Comparison of ENCODE assay signal across 1 cellular context in genomic region chr5:157941616-157942015, GRCh38.
TF ChIP-seq lines count a peak whose summit lies in the region.

No MANE protein-coding gene starts in this region.

TF ChIP-seq in H1, 55 proteins besides CTCF, POLR2A, EP300 and RAD21 (continued from another document):
- TF ChIP-seq, protein P1, sequence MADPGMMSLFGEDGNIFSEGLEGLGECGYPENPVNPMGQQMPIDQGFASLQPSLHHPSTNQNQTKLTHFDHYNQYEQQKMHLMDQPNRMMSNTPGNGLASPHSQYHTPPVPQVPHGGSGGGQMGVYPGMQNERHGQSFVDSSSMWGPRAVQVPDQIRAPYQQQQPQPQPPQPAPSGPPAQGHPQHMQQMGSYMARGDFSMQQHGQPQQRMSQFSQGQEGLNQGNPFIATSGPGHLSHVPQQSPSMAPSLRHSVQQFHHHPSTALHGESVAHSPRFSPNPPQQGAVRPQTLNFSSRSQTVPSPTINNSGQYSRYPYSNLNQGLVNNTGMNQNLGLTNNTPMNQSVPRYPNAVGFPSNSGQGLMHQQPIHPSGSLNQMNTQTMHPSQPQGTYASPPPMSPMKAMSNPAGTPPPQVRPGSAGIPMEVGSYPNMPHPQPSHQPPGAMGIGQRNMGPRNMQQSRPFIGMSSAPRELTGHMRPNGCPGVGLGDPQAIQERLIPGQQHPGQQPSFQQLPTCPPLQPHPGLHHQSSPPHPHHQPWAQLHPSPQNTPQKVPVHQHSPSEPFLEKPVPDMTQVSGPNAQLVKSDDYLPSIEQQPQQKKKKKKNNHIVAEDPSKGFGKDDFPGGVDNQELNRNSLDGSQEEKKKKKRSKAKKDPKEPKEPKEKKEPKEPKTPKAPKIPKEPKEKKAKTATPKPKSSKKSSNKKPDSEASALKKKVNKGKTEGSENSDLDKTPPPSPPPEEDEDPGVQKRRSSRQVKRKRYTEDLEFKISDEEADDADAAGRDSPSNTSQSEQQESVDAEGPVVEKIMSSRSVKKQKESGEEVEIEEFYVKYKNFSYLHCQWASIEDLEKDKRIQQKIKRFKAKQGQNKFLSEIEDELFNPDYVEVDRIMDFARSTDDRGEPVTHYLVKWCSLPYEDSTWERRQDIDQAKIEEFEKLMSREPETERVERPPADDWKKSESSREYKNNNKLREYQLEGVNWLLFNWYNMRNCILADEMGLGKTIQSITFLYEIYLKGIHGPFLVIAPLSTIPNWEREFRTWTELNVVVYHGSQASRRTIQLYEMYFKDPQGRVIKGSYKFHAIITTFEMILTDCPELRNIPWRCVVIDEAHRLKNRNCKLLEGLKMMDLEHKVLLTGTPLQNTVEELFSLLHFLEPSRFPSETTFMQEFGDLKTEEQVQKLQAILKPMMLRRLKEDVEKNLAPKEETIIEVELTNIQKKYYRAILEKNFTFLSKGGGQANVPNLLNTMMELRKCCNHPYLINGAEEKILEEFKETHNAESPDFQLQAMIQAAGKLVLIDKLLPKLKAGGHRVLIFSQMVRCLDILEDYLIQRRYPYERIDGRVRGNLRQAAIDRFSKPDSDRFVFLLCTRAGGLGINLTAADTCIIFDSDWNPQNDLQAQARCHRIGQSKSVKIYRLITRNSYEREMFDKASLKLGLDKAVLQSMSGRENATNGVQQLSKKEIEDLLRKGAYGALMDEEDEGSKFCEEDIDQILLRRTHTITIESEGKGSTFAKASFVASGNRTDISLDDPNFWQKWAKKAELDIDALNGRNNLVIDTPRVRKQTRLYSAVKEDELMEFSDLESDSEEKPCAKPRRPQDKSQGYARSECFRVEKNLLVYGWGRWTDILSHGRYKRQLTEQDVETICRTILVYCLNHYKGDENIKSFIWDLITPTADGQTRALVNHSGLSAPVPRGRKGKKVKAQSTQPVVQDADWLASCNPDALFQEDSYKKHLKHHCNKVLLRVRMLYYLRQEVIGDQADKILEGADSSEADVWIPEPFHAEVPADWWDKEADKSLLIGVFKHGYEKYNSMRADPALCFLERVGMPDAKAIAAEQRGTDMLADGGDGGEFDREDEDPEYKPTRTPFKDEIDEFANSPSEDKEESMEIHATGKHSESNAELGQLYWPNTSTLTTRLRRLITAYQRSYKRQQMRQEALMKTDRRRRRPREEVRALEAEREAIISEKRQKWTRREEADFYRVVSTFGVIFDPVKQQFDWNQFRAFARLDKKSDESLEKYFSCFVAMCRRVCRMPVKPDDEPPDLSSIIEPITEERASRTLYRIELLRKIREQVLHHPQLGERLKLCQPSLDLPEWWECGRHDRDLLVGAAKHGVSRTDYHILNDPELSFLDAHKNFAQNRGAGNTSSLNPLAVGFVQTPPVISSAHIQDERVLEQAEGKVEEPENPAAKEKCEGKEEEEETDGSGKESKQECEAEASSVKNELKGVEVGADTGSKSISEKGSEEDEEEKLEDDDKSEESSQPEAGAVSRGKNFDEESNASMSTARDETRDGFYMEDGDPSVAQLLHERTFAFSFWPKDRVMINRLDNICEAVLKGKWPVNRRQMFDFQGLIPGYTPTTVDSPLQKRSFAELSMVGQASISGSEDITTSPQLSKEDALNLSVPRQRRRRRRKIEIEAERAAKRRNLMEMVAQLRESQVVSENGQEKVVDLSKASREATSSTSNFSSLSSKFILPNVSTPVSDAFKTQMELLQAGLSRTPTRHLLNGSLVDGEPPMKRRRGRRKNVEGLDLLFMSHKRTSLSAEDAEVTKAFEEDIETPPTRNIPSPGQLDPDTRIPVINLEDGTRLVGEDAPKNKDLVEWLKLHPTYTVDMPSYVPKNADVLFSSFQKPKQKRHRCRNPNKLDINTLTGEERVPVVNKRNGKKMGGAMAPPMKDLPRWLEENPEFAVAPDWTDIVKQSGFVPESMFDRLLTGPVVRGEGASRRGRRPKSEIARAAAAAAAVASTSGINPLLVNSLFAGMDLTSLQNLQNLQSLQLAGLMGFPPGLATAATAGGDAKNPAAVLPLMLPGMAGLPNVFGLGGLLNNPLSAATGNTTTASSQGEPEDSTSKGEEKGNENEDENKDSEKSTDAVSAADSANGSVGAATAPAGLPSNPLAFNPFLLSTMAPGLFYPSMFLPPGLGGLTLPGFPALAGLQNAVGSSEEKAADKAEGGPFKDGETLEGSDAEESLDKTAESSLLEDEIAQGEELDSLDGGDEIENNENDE (IDR thresholded peaks at IDR 0.05; ENCODE audit: insufficient replicate concordance, low read length), result no peak
- TF ChIP-seq YY1 (IDR thresholded peaks at IDR 0.05; ENCODE audit: low read depth, low read length), result no peak
- TF ChIP-seq SAP30 (IDR thresholded peaks at IDR 0.05; ENCODE audit: insufficient read depth, insufficient replicate concordance, low read length), result no peak
- no peak for TF ChIP-seq ATF3 (IDR thresholded peaks at IDR 0.05; ENCODE audit: insufficient read depth, low read depth, low read length)
- no peak for TF ChIP-seq KDM1A (IDR thresholded peaks at IDR 0.05; ENCODE audit: borderline replicate concordance, low read length)
- TF ChIP-seq EGR1 (IDR thresholded peaks at IDR 0.05; ENCODE audit: borderline replicate concordance, low read depth, low read length), result no peak
- TF ChIP-seq SIRT6 (IDR thresholded peaks at IDR 0.05; ENCODE audit: low read length), result no peak
- no peak for TF ChIP-seq GTF2F1 (IDR thresholded peaks at IDR 0.05; ENCODE audit: borderline replicate concordance, low read depth, low read length)
- TF ChIP-seq RXRA (IDR thresholded peaks at IDR 0.05; ENCODE audit: insufficient read depth, low read depth, low read length), result no peak
- TF ChIP-seq RNF2 (IDR thresholded peaks at IDR 0.05; ENCODE audit: borderline replicate concordance, low read depth, low read length, missing control alignments, poor library complexity, severe bottlenecking), result no peak
- TF ChIP-seq SRF (IDR thresholded peaks at IDR 0.05; ENCODE audit: low read depth, low read length), result no peak
- TF ChIP-seq FOSL1 (IDR thresholded peaks at IDR 0.05; ENCODE audit: insufficient read depth, low read depth, low read length), result no peak
- no peak for TF ChIP-seq JUND (IDR thresholded peaks at IDR 0.05; ENCODE audit: low read length)
- TF ChIP-seq POU5F1 (IDR thresholded peaks at IDR 0.05; ENCODE audit: low read depth, low read length), result no peak
- TF ChIP-seq SIN3A (conservative IDR thresholded peaks at IDR 0.05 in 1 of 2, IDR thresholded peaks at IDR 0.05 in 1 of 2; ENCODE audit: low read depth in 1 of 2, low read length in 2 of 2), result no peak
- TF ChIP-seq E2F6 (IDR thresholded peaks at IDR 0.05), result no peak
